10 cellular contexts compared by ENCODE assay signal in genomic region chr11:440065-441042, GRCh38. TPM values are rescaled to one million over a fixed set of nuclear protein-coding genes. Genes with fewer than 3 reads are reported as not detected.
DNase-seq lines count a peak whose midpoint lies in the region; ATAC-seq and TF ChIP-seq lines count a peak whose summit lies in the region.
"Had no signal": no experiment of that assay in that cellular context is flagged by ENCODE, and none has a peak within 500 bp of the region (broad histone marks: within the 10 kb centered on the region; RNA-seq: fewer than 3 reads in every experiment).

No MANE protein-coding gene starts in this region.

- H3K9me3 Mint-ChIP-seq in activated B cell treated with CpG ODN at 0.5 μM for 24 hours: no peaks in the 10 kb centered on the region

- TF ChIP-seq CTCF in AG09319 (IDR thresholded peaks at IDR 0.05; ENCODE audit: low read depth, low read length) (peak; percentile 16), GM12872 (IDR thresholded peaks at IDR 0.05; ENCODE audit: insufficient read depth, low read depth, low read length) (peak; percentile 28; the same call in 1 of the 3 replicates), activated B cell treated with CpG ODN at 0.5 μM for 24 hours (IDR thresholded peaks at IDR 0.05) (no peak), hepatocyte (IDR thresholded peaks at IDR 0.05; ENCODE audit: poor library complexity) (peak; percentile 16)

- ATAC-seq in activated B cell treated with CpG ODN at 0.5 μM for 24 hours (ENCODE audit: low read depth) (no peak), GM18867 (IDR thresholded peaks at IDR 0.05; ENCODE audit: unreplicated experiment) (no peak)

- 91% methylated on average over 27 of the region's 27 CpGs for WGBS in hepatocyte (ENCODE audit: low lambda C conversion rate, missing lambda C conversion rate)

- no peaks in the 10 kb centered on the region for H3K27me3 Mint-ChIP-seq in activated B cell treated with CpG ODN at 0.5 μM for 24 hours

- H3K9me3 ChIP-seq in hepatocyte (ENCODE audit: low read depth): no peaks in the 10 kb centered on the region

- H3K27me3 ChIP-seq in hepatocyte: no peaks in the 10 kb centered on the region

- no peaks in the 10 kb centered on the region for H4K20me1 ChIP-seq in hepatocyte (ENCODE audit: insufficient read depth, poor library complexity, severe bottlenecking)

- H3K9me2 ChIP-seq in hepatocyte (replicated peaks; ENCODE audit: insufficient read depth): no peaks in the 10 kb centered on the region

- no peak overlapping the region for H3K27ac Mint-ChIP-seq in activated B cell treated with CpG ODN at 0.5 μM for 24 hours

- H3K4me1 ChIP-seq in hepatocyte (ENCODE audit: insufficient read depth): peaks cover 24% of the 10 kb centered on the region

- H3K4me2 ChIP-seq in hepatocyte: peak overlapping the region; percentile 87

- no peak overlapping the region for H2AFZ ChIP-seq in hepatocyte

- H3K36me3 ChIP-seq in hepatocyte (replicated peaks; ENCODE audit: insufficient read depth, low read depth): no peaks in the 10 kb centered on the region

- no peak overlapping the region for H3K27ac ChIP-seq in hepatocyte

- peaks cover 13% of the 10 kb centered on the region for H3K4me1 Mint-ChIP-seq in activated B cell treated with CpG ODN at 0.5 μM for 24 hours

- intact Hi-C loops in activated B cell treated with CpG ODN at 0.5 μM for 24 hours (cut with micrococcal nuclease): no loop called here

- H3K79me2 ChIP-seq in hepatocyte: no peaks in the 10 kb centered on the region

- H3K4me3 ChIP-seq in hepatocyte: no peak overlapping the region

- POLR2A ChIA-PET in activated B cell treated with CpG ODN at 0.5 μM for 24 hours (lab: Charles Lee): interaction anchor here (1.0 to 1.9 kb wide), 2 partner anchors 8 to 33 kb away, joined by 3 to 8 read pairs; no protein-coding TSS in a partner anchor

- no peak for DNase-seq in AG09319 (ENCODE audit: extremely low read depth, low read depth)
- DNase-seq in activated B cell treated with CpG ODN at 0.5 μM for 24 hours: no peak
- no peak for DNase-seq in hepatocyte (ENCODE audit: low spot score)
- DNase-seq in NCI-H1694 (lab: John Stamatoyannopoulos, UW): no peak
- no peak for DNase-seq in central memory CD4-positive, alpha-beta T cell
- no peak for DNase-seq in NCI-H1105 (lab: John Stamatoyannopoulos, UW)
- DNase-seq: effector CD8-positive, alpha-beta T cell; NCI-H2171 had no signal

- no peaks in the 10 kb centered on the region for H3K36me3 Mint-ChIP-seq in activated B cell treated with CpG ODN at 0.5 μM for 24 hours (ENCODE audit: low read depth)

- CTCF ChIA-PET in activated B cell treated with CpG ODN at 0.5 μM for 24 hours (lab: Charles Lee): interaction anchor here (0.7 kb wide), 1 partner anchor 8 kb away, joined by 3 read pairs; no protein-coding TSS in a partner anchor

- H3K4me3 Mint-ChIP-seq in activated B cell treated with CpG ODN at 0.5 μM for 24 hours: peak overlapping the region; percentile 44

RNA-seq across cellular contexts. Expression of gene ANO9, which starts 1.5 kb away (rescaled TPM):
- total RNA-seq in activated B cell treated with CpG ODN at 0.5 μM for 24 hours: 37.2 and 46.1 TPM in 2 replicates
- total RNA-seq in hepatocyte: 19.5 and 21.2 TPM in 2 replicates
- 34.9 and 35.7 TPM in 2 replicates for polyA plus RNA-seq in hepatocyte

RNA-seq across cellular contexts. Expression of gene PTDSS2, which starts 9.7 kb away (rescaled TPM):
- total RNA-seq in activated B cell treated with CpG ODN at 0.5 μM for 24 hours: 17.8 and 22.0 TPM in 2 replicates
- 29.7 and 31.5 TPM in 2 replicates for total RNA-seq in hepatocyte
- 50.6 and 50.8 TPM in 2 replicates for polyA plus RNA-seq in hepatocyte

RNA-seq across cellular contexts. Expression of gene SIGIRR, which starts 25.6 kb away (rescaled TPM):
- total RNA-seq in activated B cell treated with CpG ODN at 0.5 μM for 24 hours (19.8 and 24.2 TPM in 2 replicates), hepatocyte (42.4 and 52.1 TPM in 2 replicates)
- 77.4 and 85.3 TPM in 2 replicates for polyA plus RNA-seq in hepatocyte

RNA-seq across cellular contexts. Expression of gene PKP3, which starts 46.3 kb away (rescaled TPM):
- total RNA-seq in activated B cell treated with CpG ODN at 0.5 μM for 24 hours: 0.18 TPM in 1 of 2 replicates, not detected in the other
- 55.6 and 62.1 TPM in 2 replicates for total RNA-seq in hepatocyte
- polyA plus RNA-seq in hepatocyte: 89.5 and 91.3 TPM in 2 replicates
